Comparison of ENCODE assay signal across 8 cellular contexts in genomic region chr20:57397693-57398108, GRCh38. TPM values are rescaled to one million over a fixed set of nuclear protein-coding genes. Genes with fewer than 3 reads are reported as not detected.
DNase-seq lines count a peak whose midpoint lies in the region; ATAC-seq and TF ChIP-seq lines count a peak whose summit lies in the region.

No MANE protein-coding gene starts in this region.

- TF ChIP-seq CTCF in endothelial cell (IDR thresholded peaks at IDR 0.05; ENCODE audit: unreplicated experiment): no peak

- peak overlapping the region; percentile 61 for H3K27ac Mint-ChIP-seq in endothelial cell (ENCODE audit: unreplicated experiment)

- peaks cover 10% of the 10 kb centered on the region for H3K27me3 Mint-ChIP-seq in endothelial cell (ENCODE audit: unreplicated experiment)

- ATAC-seq in HG03025 (IDR thresholded peaks at IDR 0.05; ENCODE audit: low FRiP score, unreplicated experiment): no peak

- peak in 2 of 3 donors; percentile 22 to 28 for DNase-seq in stimulated activated CD4-positive, alpha-beta T cell treated with anti-CD3 and anti-CD28 coated beads, Interleukin-12 subunit alpha, Interleukin-12 subunit beta, amount 100 ng/mL, for 48 hours (ENCODE audit: low read depth in 2 of 3, low spot score in 1 of 3)
- no peak for DNase-seq in stimulated activated CD4-positive, alpha-beta T cell treated with anti-CD3 and anti-CD28 coated beads, Interleukin-12 subunit alpha, Interleukin-12 subunit beta, amount 100 ng/mL, for 4 hours
- peak; percentile 54 for DNase-seq in T-helper 9 cell
- DNase-seq in endothelial cell (ENCODE audit: low spot score): no peak
- DNase-seq in stimulated activated CD4-positive, alpha-beta T cell treated with anti-CD3 and anti-CD28 coated beads, Interleukin-2, amount 100 ng/mL, for 4 hours (ENCODE audit: low read depth): peak; percentile 49
- no peak for DNase-seq in KG1 (lab: John Stamatoyannopoulos, UW)
- no peak for DNase-seq in cortex of kidney (lab: John Stamatoyannopoulos, UW)

- H3K4me3 Mint-ChIP-seq in endothelial cell (ENCODE audit: unreplicated experiment): peak overlapping the region; percentile 62

- peaks cover 18% of the 10 kb centered on the region for H3K4me1 Mint-ChIP-seq in endothelial cell (ENCODE audit: unreplicated experiment)

- H3K36me3 Mint-ChIP-seq in endothelial cell (ENCODE audit: low read depth, unreplicated experiment): peaks cover 27% of the 10 kb centered on the region

- H3K9me3 Mint-ChIP-seq in endothelial cell (ENCODE audit: unreplicated experiment): no peaks in the 10 kb centered on the region

RNA-seq across cellular contexts. Expression of gene RBM38, which starts 6.5 kb away (rescaled TPM):
- 23.6 TPM for total RNA-seq in endothelial cell (ENCODE audit: unreplicated experiment)

RNA-seq across cellular contexts. Expression of gene RAE1, which starts 46.6 kb away (rescaled TPM):
- 32.1 TPM for total RNA-seq in endothelial cell (ENCODE audit: unreplicated experiment)

Comparison
In these comparisons a context has a peak if more than half of its experiments do, and no peak if none do; other contexts are left out.
1. DNase-seq: peak in stimulated activated CD4-positive, alpha-beta T cell treated with anti-CD3 and anti-CD28 coated beads, Interleukin-12 subunit alpha, Interleukin-12 subunit beta, amount 100 ng/mL, for 48 hours (2 of 3), T-helper 9 cell (single experiment) and stimulated activated CD4-positive, alpha-beta T cell treated with anti-CD3 and anti-CD28 coated beads, Interleukin-2, amount 100 ng/mL, for 4 hours (single experiment); none in stimulated activated CD4-positive, alpha-beta T cell treated with anti-CD3 and anti-CD28 coated beads, Interleukin-12 subunit alpha, Interleukin-12 subunit beta, amount 100 ng/mL, for 4 hours (single experiment), endothelial cell (single experiment), KG1 (single experiment) and cortex of kidney (single experiment).